8 cellular contexts compared by ENCODE assay signal in the genomic region with DNA sequence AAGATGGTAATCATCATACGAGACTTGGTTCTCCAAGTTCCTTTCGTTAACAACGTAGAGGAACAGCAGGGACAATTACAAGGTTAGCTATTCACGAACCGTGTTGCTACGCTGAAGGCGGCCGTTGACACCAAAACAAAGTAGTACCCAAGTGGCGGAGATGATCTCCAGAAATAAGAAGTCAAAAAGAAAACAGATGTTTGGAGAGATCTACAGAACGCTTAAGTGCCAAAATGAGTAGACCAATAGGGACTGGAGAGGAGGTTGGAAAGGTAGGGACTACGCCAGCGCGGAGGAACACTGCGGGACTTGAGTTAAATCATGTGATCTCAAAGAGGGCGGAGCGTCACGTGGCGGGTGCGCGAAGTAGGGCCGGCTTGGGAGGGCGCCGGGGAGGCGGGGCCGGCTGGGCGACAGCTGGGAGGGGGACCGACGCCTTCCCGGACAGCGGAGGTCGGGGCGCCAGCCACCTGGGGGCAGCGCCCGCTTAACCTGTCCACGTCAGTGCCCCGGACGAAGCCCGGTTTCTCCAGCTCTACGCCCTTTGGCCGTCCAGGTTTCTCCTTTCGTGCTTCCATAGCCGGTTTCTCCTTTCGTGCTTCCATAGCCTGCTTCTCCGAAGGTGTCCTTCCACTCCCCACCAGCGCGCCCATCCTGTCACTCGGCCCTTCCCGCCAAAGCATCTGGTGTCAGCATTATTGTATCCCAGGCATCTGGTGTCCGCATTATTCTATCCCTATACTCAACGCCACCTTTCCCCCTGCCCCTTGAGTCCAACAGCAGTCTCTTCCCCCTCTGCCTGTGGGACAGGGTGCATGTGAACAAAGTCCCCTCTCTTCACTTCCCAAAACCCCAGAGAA. TPM values are rescaled to one million over a fixed set of nuclear protein-coding genes. Genes with fewer than 3 reads are reported as not detected.
DNase-seq lines count a peak whose midpoint lies in the region; ATAC-seq, FAIRE-seq and TF ChIP-seq lines count a peak whose summit lies in the region.

No MANE protein-coding gene starts in this region.

- H3K27me3 Mint-ChIP-seq in activated CD4-positive, alpha-beta T cell treated with anti-CD3 and anti-CD28 coated beads for 36 hours, result no peaks in the 10 kb centered on the region

- peak overlapping the region; percentile 98 for H3K27ac Mint-ChIP-seq in activated CD4-positive, alpha-beta T cell treated with anti-CD3 and anti-CD28 coated beads for 36 hours

- TF ChIP-seq CTCF in A549 (IDR thresholded peaks at IDR 0.05), result no peak

- DNase-seq in A549 (ENCODE audit: low read depth in 1 of 2, low spot score in 1 of 2) (peak; percentile 96 to 99), NCI-H460 (ENCODE audit: extremely low read depth, low read depth) (peak; percentile 90)
- DNase-seq in activated CD4-positive, alpha-beta T cell treated with anti-CD3 and anti-CD28 coated beads for 36 hours, result peak; percentile 95
- DNase-seq in stimulated activated CD4-positive, alpha-beta T cell treated with anti-CD3 and anti-CD28 coated beads, Interleukin-1b, Interleukin-23, amount 100 ng/mL, for 1 hour (ENCODE audit: low read depth in 2 of 2), result peak; percentile 81 to 84

- POLR2A ChIA-PET in A549 (lab: Yijun Ruan, JAX), result interaction anchor here (1.0 to 2.9 kb wide), 6 partner anchors 8 to 207 kb away, joined by 3 to 15 read pairs (median 5); a partner anchor contains a TSS
- POLR2A ChIA-PET in activated CD4-positive, alpha-beta T cell treated with anti-CD3 and anti-CD28 coated beads for 36 hours (lab: Charles Lee), result interaction anchor here (0.6 to 2.6 kb wide), 5 partner anchors 8 to 602 kb away, joined by 3 to 8 read pairs (median 3); a partner anchor contains a TSS

- peak overlapping the region; percentile 96 to 99 for H3K27ac ChIP-seq in A549
- H3K27ac ChIP-seq in cingulate gyrus (ENCODE audit: low read depth, low read length), result peak overlapping the region; percentile 100
- peak overlapping the region; percentile 100 for H3K27ac ChIP-seq in layer of hippocampus (ENCODE audit: low read depth, low read length)

- peaks cover 41% of the 10 kb centered on the region for H3K4me1 Mint-ChIP-seq in activated CD4-positive, alpha-beta T cell treated with anti-CD3 and anti-CD28 coated beads for 36 hours

- no peaks in the 10 kb centered on the region for H3K9me3 Mint-ChIP-seq in activated CD4-positive, alpha-beta T cell treated with anti-CD3 and anti-CD28 coated beads for 36 hours (ENCODE audit: low read depth)

- ATAC-seq in A549 (peak; percentile 37 to 56; a peak in 5 of 6 replicates), GM18870 (IDR thresholded peaks at IDR 0.05; ENCODE audit: unreplicated experiment) (peak; percentile 42), HG03196 (IDR thresholded peaks at IDR 0.05; ENCODE audit: unreplicated experiment) (peak; percentile 40)
- peak; percentile 27 for ATAC-seq in activated CD4-positive, alpha-beta T cell treated with anti-CD3 and anti-CD28 coated beads for 36 hours

- TF ChIP-seq RAD21 in A549 (conservative IDR thresholded peaks at IDR 0.05 in 1 of 2, IDR thresholded peaks at IDR 0.05 in 1 of 2), result no peak

- H3K4me2 ChIP-seq in A549, result peak overlapping the region; percentile 97

- 0 out of 2 replicates have a peak, but pooled peaks have one; percentile 20 for TF ChIP-seq POLR2A in A549 (IDR thresholded peaks at IDR 0.05; ENCODE audit: low read length)

- 5% methylated on average over 49 of the region's 50 CpGs for WGBS in A549 (ENCODE audit: missing lambda C conversion rate)

- no peaks in the 10 kb centered on the region for H3K9me3 ChIP-seq in A549

- CTCF ChIA-PET in A549 (lab: Yijun Ruan, JAX), result interaction anchor here (1.0 to 17.3 kb wide), 8 partner anchors 8 to 197 kb away, joined by 3 to 169 read pairs (median 6); a partner anchor contains a TSS
- CTCF ChIA-PET in activated CD4-positive, alpha-beta T cell treated with anti-CD3 and anti-CD28 coated beads for 36 hours (lab: Charles Lee), result interaction anchor here (0.8 to 3.5 kb wide), 6 partner anchors 9 to 87 kb away, joined by 3 to 22 read pairs (median 3); a partner anchor contains a TSS

- intact Hi-C loops in activated CD4-positive, alpha-beta T cell treated with anti-CD3 and anti-CD28 coated beads for 36 hours (cut with DNase I, micrococcal nuclease), result loop anchor here (1.0 to 10.0 kb wide), 6 partner anchors 8 to 912 kb away; a partner anchor contains a TSS

- H3K4me3 ChIP-seq in A549, result peak overlapping the region; percentile 86

- peak; percentile 96 for FAIRE-seq in A549 (lab: Jason Lieb, UNC)

- H3K36me3 Mint-ChIP-seq in activated CD4-positive, alpha-beta T cell treated with anti-CD3 and anti-CD28 coated beads for 36 hours (ENCODE audit: low read depth), result peaks cover 36% of the 10 kb centered on the region

- H3K4me3 Mint-ChIP-seq in activated CD4-positive, alpha-beta T cell treated with anti-CD3 and anti-CD28 coated beads for 36 hours, result peak overlapping the region; percentile 97

- H3K4me1 ChIP-seq in A549, result peaks cover 22% of the 10 kb centered on the region

- 0 out of 5 replicates have a peak, but pooled peaks of 1 of the 2 experiments have one; percentile 29 for TF ChIP-seq EP300 in A549 (IDR thresholded peaks at IDR 0.05)

- H3K27me3 ChIP-seq in layer of hippocampus (ENCODE audit: control insufficient read depth, insufficient read depth, low read length), result no peaks in the 10 kb centered on the region

TF ChIP-seq in A549, 52 proteins besides CTCF, POLR2A, EP300 and RAD21 (continues in another document):
- TF ChIP-seq MYC (IDR thresholded peaks at IDR 0.05; ENCODE audit: borderline replicate concordance, low read length), result peak; percentile 60; the same call in 1 of the 2 replicates
- TF ChIP-seq, protein P1, sequence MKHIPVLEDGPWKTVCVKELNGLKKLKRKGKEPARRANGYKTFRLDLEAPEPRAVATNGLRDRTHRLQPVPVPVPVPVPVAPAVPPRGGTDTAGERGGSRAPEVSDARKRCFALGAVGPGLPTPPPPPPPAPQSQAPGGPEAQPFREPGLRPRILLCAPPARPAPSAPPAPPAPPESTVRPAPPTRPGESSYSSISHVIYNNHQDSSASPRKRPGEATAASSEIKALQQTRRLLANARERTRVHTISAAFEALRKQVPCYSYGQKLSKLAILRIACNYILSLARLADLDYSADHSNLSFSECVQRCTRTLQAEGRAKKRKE (CRISPR knock-in tag; IDR thresholded peaks at IDR 0.05; ENCODE audit: low read depth), result 0 out of 2 replicates have a peak, but pooled peaks have one; percentile 1
- no peak; the same call in 1 of the 2 replicates for TF ChIP-seq TP53 (CRISPR knock-in tag; IDR thresholded peaks at IDR 0.05)
- TF ChIP-seq NFE2L2 (conservative IDR thresholded peaks at IDR 0.05; ENCODE audit: low read length), result no peak

RNA-seq across cellular contexts. Expression of a gene that starts 0.7 kb away (rescaled TPM):
- 399 and 502 TPM in 2 replicates for polyA plus RNA-seq in A549 (2011; rRNA removed)
- polyA plus RNA-seq in A549 (2012; cell fraction: cytosol; rRNA removed), result 329 and 360 TPM in 2 replicates
- 93.2 and 184 TPM in 2 replicates for polyA plus RNA-seq in A549 (2012; cell fraction: nucleus; rRNA removed)
- 431 to 510 TPM (median 504 TPM) in 3 replicates for polyA plus RNA-seq in A549 (2017; fragmentation: RNase III; extraction: RNeasy Plus Mini Kit Qiagen cat#74134 plus additional on column Dnase treatment)
- 305 and 331 TPM in 2 replicates for polyA minus RNA-seq in A549 (2011; rRNA and poly(A)+ RNA removed)
- 150 and 175 TPM in 2 replicates for total RNA-seq in NCI-H460 (2014; rRNA removed; shearing (Covaris generic))
- polyA plus RNA-seq in NCI-H460 (2014; cell fraction: nucleus; rRNA removed), result 18.7 and 38.8 TPM in 2 replicates
- 100 to 1,000 TPM; 123 to 162 TPM for total RNA-seq in activated CD4-positive, alpha-beta T cell treated with anti-CD3 and anti-CD28 coated beads for 36 hours

RNA-seq across cellular contexts. Expression of a gene that starts 3.7 kb away (rescaled TPM):
- polyA plus RNA-seq in A549 (2011; rRNA removed), result 52.1 and 61.2 TPM in 2 replicates
- polyA plus RNA-seq in A549 (2012; cell fraction: cytosol; rRNA removed), result 43.2 and 48.2 TPM in 2 replicates
- 28.6 and 32.6 TPM in 2 replicates for polyA plus RNA-seq in A549 (2012; cell fraction: nucleus; rRNA removed)
- 70.9 to 80.2 TPM (median 79.1 TPM) in 3 replicates for polyA plus RNA-seq in A549 (2017; fragmentation: RNase III; extraction: RNeasy Plus Mini Kit Qiagen cat#74134 plus additional on column Dnase treatment)
- polyA minus RNA-seq in A549 (2011; rRNA and poly(A)+ RNA removed), result 66.5 and 74.4 TPM in 2 replicates
- 32.5 and 38.8 TPM in 2 replicates for total RNA-seq in NCI-H460 (2014; rRNA removed; shearing (Covaris generic))
- 20.7 and 21.2 TPM in 2 replicates for polyA plus RNA-seq in NCI-H460 (2014; cell fraction: nucleus; rRNA removed)
- 10 to 100 TPM; 23.6 to 35.2 TPM for total RNA-seq in activated CD4-positive, alpha-beta T cell treated with anti-CD3 and anti-CD28 coated beads for 36 hours

RNA-seq across cellular contexts. Expression of a gene that starts 8.6 kb away (rescaled TPM):
- polyA plus RNA-seq in A549 (2011; rRNA removed), result 161 and 251 TPM in 2 replicates
- 169 and 266 TPM in 2 replicates for polyA plus RNA-seq in A549 (2012; cell fraction: cytosol; rRNA removed)
- 146 and 158 TPM in 2 replicates for polyA plus RNA-seq in A549 (2012; cell fraction: nucleus; rRNA removed)
- polyA plus RNA-seq in A549 (2017; fragmentation: RNase III; extraction: RNeasy Plus Mini Kit Qiagen cat#74134 plus additional on column Dnase treatment), result 145 to 151 TPM (median 147 TPM) in 3 replicates
- 273 and 295 TPM in 2 replicates for polyA minus RNA-seq in A549 (2011; rRNA and poly(A)+ RNA removed)
- total RNA-seq in NCI-H460 (2014; rRNA removed; shearing (Covaris generic)), result 46.9 and 48.4 TPM in 2 replicates
- 39.7 and 48.5 TPM in 2 replicates for polyA plus RNA-seq in NCI-H460 (2014; cell fraction: nucleus; rRNA removed)
- total RNA-seq in activated CD4-positive, alpha-beta T cell treated with anti-CD3 and anti-CD28 coated beads for 36 hours, result 100 to 1,000 TPM; 158 to 203 TPM

RNA-seq across cellular contexts. Expression of a gene that starts 8.6 kb away (rescaled TPM):
- polyA plus RNA-seq in A549 (2011; rRNA removed), result 5.7 and 9.6 TPM in 2 replicates
- polyA plus RNA-seq in A549 (2012; cell fraction: cytosol; rRNA removed), result 6.5 and 9.2 TPM in 2 replicates
- 13.8 and 22.3 TPM in 2 replicates for polyA plus RNA-seq in A549 (2012; cell fraction: nucleus; rRNA removed)
- polyA plus RNA-seq in A549 (2017; fragmentation: RNase III; extraction: RNeasy Plus Mini Kit Qiagen cat#74134 plus additional on column Dnase treatment), result 30.7 to 40.4 TPM (median 37.7 TPM) in 3 replicates
- 27.8 and 36.3 TPM in 2 replicates for polyA minus RNA-seq in A549 (2011; rRNA and poly(A)+ RNA removed)
- 49.5 and 54.9 TPM in 2 replicates for total RNA-seq in NCI-H460 (2014; rRNA removed; shearing (Covaris generic))
- polyA plus RNA-seq in NCI-H460 (2014; cell fraction: nucleus; rRNA removed), result 87.1 and 94.0 TPM in 2 replicates
- total RNA-seq in activated CD4-positive, alpha-beta T cell treated with anti-CD3 and anti-CD28 coated beads for 36 hours, result 10 to 100 TPM; 49.1 to 53.3 TPM

RNA-seq across cellular contexts. Expression of a gene that starts 9.1 kb away (rescaled TPM):
- polyA plus RNA-seq in A549 (2011; rRNA removed) (114 and 133 TPM in 2 replicates), A549 (2017; fragmentation: RNase III; extraction: RNeasy Plus Mini Kit Qiagen cat#74134 plus additional on column Dnase treatment) (89.2 to 97.3 TPM (median 92.1 TPM) in 3 replicates)
- 135 and 152 TPM in 2 replicates for polyA plus RNA-seq in A549 (2012; cell fraction: cytosol; rRNA removed)
- 74.9 and 115 TPM in 2 replicates for polyA plus RNA-seq in A549 (2012; cell fraction: nucleus; rRNA removed)
- polyA minus RNA-seq in A549 (2011; rRNA and poly(A)+ RNA removed), result 71.7 and 72.2 TPM in 2 replicates
- 60.6 and 61.4 TPM in 2 replicates for total RNA-seq in NCI-H460 (2014; rRNA removed; shearing (Covaris generic))
- 83.0 and 90.1 TPM in 2 replicates for polyA plus RNA-seq in NCI-H460 (2014; cell fraction: nucleus; rRNA removed)
- 10 to 100 TPM; 58.1 to 62.3 TPM for total RNA-seq in activated CD4-positive, alpha-beta T cell treated with anti-CD3 and anti-CD28 coated beads for 36 hours

Comparison
In these comparisons a context has a peak if more than half of its experiments do, and no peak if none do; other contexts are left out.
1. Peak in every context shown above with its lines: DNase-seq, ATAC-seq, H3K4me3 ChIP-seq and H3K27ac ChIP-seq.